ENCODE assay signal across 10 cellular contexts in the genomic region with DNA sequence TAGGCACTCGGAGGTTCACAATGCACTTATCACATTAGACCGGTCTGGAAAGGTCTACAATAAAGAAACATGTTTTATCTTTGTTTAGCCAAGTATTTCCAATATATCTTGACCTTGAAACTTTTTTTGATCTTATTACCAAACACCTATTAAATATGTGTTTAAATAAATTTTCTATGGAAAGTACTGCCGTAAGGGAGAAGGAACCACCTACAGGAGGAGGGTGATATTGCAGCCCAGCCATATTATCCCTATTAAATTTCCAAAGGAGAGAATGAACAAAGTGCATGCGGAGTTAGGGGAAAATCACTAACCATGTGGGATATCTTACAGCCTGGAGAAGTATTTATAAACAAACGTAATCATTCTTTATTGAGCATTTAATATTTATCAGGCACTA. TPM values are rescaled to one million over a fixed set of nuclear protein-coding genes. Genes with fewer than 3 reads are reported as not detected.
A peak's percentile ranks its signal among the peaks of the same experiment; 100 is the strongest.
DNase-seq lines count a peak whose midpoint lies in the region; TF ChIP-seq lines count a peak whose summit lies in the region.
"Had no signal": no experiment of that assay in that cellular context is flagged by ENCODE, and none has a peak within 500 bp of the region (broad histone marks: within the 10 kb centered on the region; RNA-seq: fewer than 3 reads in every experiment).

No MANE protein-coding gene starts in this region.

- H3K9me3 Mint-ChIP-seq in endothelial cell (ENCODE audit: unreplicated experiment) (no peaks in the 10 kb centered on the region), progenitor cell of endocrine pancreas (ENCODE audit: low read depth) (no peaks in the 10 kb centered on the region)
- H3K9me3 Mint-ChIP-seq: memory B cell had no signal

- H3K4me1 Mint-ChIP-seq in endothelial cell (ENCODE audit: unreplicated experiment) = peaks cover 9% of the 10 kb centered on the region
- H3K4me1 Mint-ChIP-seq in progenitor cell of endocrine pancreas (ENCODE audit: low read depth) = peaks cover 5% of the 10 kb centered on the region

- no peak overlapping the region for H3K27ac Mint-ChIP-seq in endothelial cell (ENCODE audit: unreplicated experiment)
- H3K27ac Mint-ChIP-seq in progenitor cell of endocrine pancreas = no peak overlapping the region
- H3K27ac Mint-ChIP-seq: memory B cell had no signal

- no peak for TF ChIP-seq POLR2A in NB4 (IDR thresholded peaks at IDR 0.05; ENCODE audit: extremely low read depth, insufficient read length)

- peaks cover 5% of the 10 kb centered on the region for H3K27me3 Mint-ChIP-seq in endothelial cell (ENCODE audit: unreplicated experiment)
- H3K27me3 Mint-ChIP-seq in progenitor cell of endocrine pancreas = peaks cover 53% of the 10 kb centered on the region

- no peaks in the 10 kb centered on the region for H3K36me3 ChIP-seq in GM06990 (ENCODE audit: control insufficient read depth, insufficient read depth, low read length)

- peaks cover 1% of the 10 kb centered on the region for H3K27me3 ChIP-seq in GM06990 (replicated peaks; ENCODE audit: control insufficient read depth, insufficient read depth, low read length)

- H3K36me3 Mint-ChIP-seq in endothelial cell (ENCODE audit: low read depth, unreplicated experiment) = no peaks in the 10 kb centered on the region
- no peaks in the 10 kb centered on the region for H3K36me3 Mint-ChIP-seq in progenitor cell of endocrine pancreas (ENCODE audit: insufficient read depth)
- H3K36me3 Mint-ChIP-seq: memory B cell had no signal

- TF ChIP-seq CTCF in GM06990 (IDR thresholded peaks at IDR 0.05; ENCODE audit: insufficient read depth, low read length, poor library complexity, severe bottlenecking) (peak; percentile 50), NB4 (IDR thresholded peaks at IDR 0.05; ENCODE audit: low read depth, low read length) (peak; percentile 17), endothelial cell (IDR thresholded peaks at IDR 0.05; ENCODE audit: unreplicated experiment) (peak; percentile 86), progenitor cell of endocrine pancreas (IDR thresholded peaks at IDR 0.05; ENCODE audit: unreplicated experiment) (peak; percentile 57)

- H3K4me3 ChIP-seq in GM06990 (replicated peaks; ENCODE audit: low read depth, low read length) (no peak overlapping the region), NB4 (ENCODE audit: low read depth, low read length) (no peak overlapping the region)

- no peak overlapping the region for H3K4me3 Mint-ChIP-seq in endothelial cell (ENCODE audit: unreplicated experiment)
- H3K4me3 Mint-ChIP-seq in progenitor cell of endocrine pancreas (ENCODE audit: low read depth) = no peak overlapping the region
- H3K4me3 Mint-ChIP-seq: memory B cell had no signal

- DNase-seq in GM06990 (ENCODE audit: extremely low read depth, insufficient read length) (no peak), NB4 (ENCODE audit: low read depth) (no peak), endothelial cell (ENCODE audit: low spot score) (peak; percentile 44), progenitor cell of endocrine pancreas (ENCODE audit: low spot score, unreplicated experiment) (no peak), NCI-H1417 (lab: John Stamatoyannopoulos, UW) (no peak), NCI-H187 (lab: John Stamatoyannopoulos, UW) (no peak), amniotic stem cell (lab: John Stamatoyannopoulos, UW) (no peak)
- DNase-seq: NCI-H446 treated with DMSO at 0.1 percent for 48 hours had no signal

RNA-seq across cellular contexts. Expression of gene BRINP2, which starts 14.5 kb away (rescaled TPM):
- total RNA-seq in endothelial cell (ENCODE audit: unreplicated experiment) = 0.59 TPM
- 0.11 and 0.41 TPM in 2 replicates for total RNA-seq in progenitor cell of endocrine pancreas
- total RNA-seq: T-helper 2 cell treated with Interferon-gamma antibody and Interleukin-4, amounts not matched to agents 100 ng/mL and 5 ng/mL, for 36 hours had no signal

RNA-seq across cellular contexts. Expression of gene ASTN1, which starts 20.7 kb away (rescaled TPM):
- total RNA-seq in endothelial cell (ENCODE audit: unreplicated experiment) (66.6 TPM), progenitor cell of endocrine pancreas (0.51 and 0.72 TPM in 2 replicates)
- total RNA-seq: T-helper 2 cell treated with Interferon-gamma antibody and Interleukin-4, amounts not matched to agents 100 ng/mL and 5 ng/mL, for 36 hours had no signal

Comparison
In these comparisons a context has a peak if more than half of its experiments do, and no peak if none do; other contexts are left out.
1. CTCF ChIP-seq: peak in every context shown above with its lines; median percentile 86 in endothelial cell; 57 in progenitor cell of endocrine pancreas; 50 in GM06990; 17 in NB4.
2. RNA of gene ASTN1, which starts 20.7 kb away (total RNA-seq): 66.6 TPM in endothelial cell (single experiment); 0.51 to 0.72 TPM in progenitor cell of endocrine pancreas; every median in the first group is over 10 times any median in the second.